ENCODE assay signal across 18 cellular contexts in the genomic region with DNA sequence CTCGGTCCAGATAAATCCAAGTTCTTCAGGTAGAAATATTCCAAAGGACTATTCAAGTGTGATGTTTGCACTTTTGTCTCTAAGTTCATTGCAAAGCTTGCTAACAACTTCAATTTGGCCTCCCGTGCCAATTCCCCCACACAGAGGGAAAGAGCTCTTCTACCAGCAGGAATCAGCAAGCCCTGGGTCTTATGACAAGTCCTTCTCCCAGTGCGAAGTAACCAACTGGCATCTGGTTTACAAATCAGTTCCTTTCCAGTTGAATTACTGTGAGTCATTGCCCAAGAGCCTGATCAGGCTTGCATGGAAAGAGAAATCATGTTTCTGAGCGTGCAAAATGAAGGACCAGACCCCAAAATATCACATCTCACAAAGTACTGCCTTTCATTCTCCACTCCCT.
DNase-seq lines count a peak whose midpoint lies in the region; ATAC-seq and TF ChIP-seq lines count a peak whose summit lies in the region.
"Had no signal": no experiment of that assay in that cellular context is flagged by ENCODE, and none has a peak within 500 bp of the region (broad histone marks: within the 10 kb centered on the region; RNA-seq: fewer than 3 reads in every experiment).

No MANE protein-coding gene starts in this region.

- H3F3A ChIP-seq in GM23248 (ENCODE audit: insufficient read depth) (no peaks in the 10 kb centered on the region), PC-3 (ENCODE audit: low read length, unreplicated experiment) (no peaks in the 10 kb centered on the region)

- no peak overlapping the region for H3K27ac ChIP-seq in GM23248
- H3K27ac ChIP-seq in PC-3 (ENCODE audit: low read length), result no peak overlapping the region
- H3K27ac ChIP-seq in substantia nigra (ENCODE audit: low read depth, low read length, poor library complexity, severe bottlenecking), result no peak overlapping the region

- no peaks in the 10 kb centered on the region for H3K79me2 ChIP-seq in GM23248 (ENCODE audit: insufficient read depth)
- no peaks in the 10 kb centered on the region for H3K79me2 ChIP-seq in PC-3 (ENCODE audit: low read length)

- H3K9me3 ChIP-seq in GM23248 (ENCODE audit: low read depth), result no peaks in the 10 kb centered on the region
- H3K9me3 ChIP-seq in PC-3 (ENCODE audit: low read length), result no peaks in the 10 kb centered on the region
- H3K9me3 ChIP-seq: upper lobe of left lung had no signal

- intact Hi-C loops in PC-3 (cut with micrococcal nuclease), result no loop called here

- no peak overlapping the region for H2AFZ ChIP-seq in GM23248
- no peak overlapping the region for H2AFZ ChIP-seq in PC-3 (ENCODE audit: low read length)

- BruUV-seq in PC-3 (replicated peaks; lab: Mats Ljungman, UMichigan), result no TSS peak

- POLR2A ChIA-PET in PC-3 (lab: Charles Lee; ENCODE audit: unreplicated experiment), result no interaction called here

- no peaks in the 10 kb centered on the region for H3K4me1 ChIP-seq in GM23248 (ENCODE audit: insufficient read depth)
- no peaks in the 10 kb centered on the region for H3K4me1 ChIP-seq in PC-3 (ENCODE audit: insufficient read depth, low read length)
- H3K4me1 ChIP-seq: upper lobe of left lung had no signal

- in situ Hi-C loops in GM23248 (cut with MboI) (no loop called here), G401 (cut with HindIII; ENCODE audit: low sequenced_read_pairs) (no loop called here)

- DNase-seq in GM23248 (peak; percentile 7), PC-3 (peak; percentile 12), epithelial cell of proximal tubule (ENCODE audit: low read depth) (peak; percentile 87), non-pigmented ciliary epithelial cell (ENCODE audit: low read depth) (peak; percentile 13), G401 (ENCODE audit: low spot score) (no peak), substantia nigra (lab: John Stamatoyannopoulos, UW) (no peak), RPMI8226 (no peak)
- DNase-seq: activated CD4-positive, alpha-beta T cell treated with anti-CD3 and anti-CD28 coated beads, Interleukin-2, amount 50 U/mL, for 4 hours; activated naive CD4-positive, alpha-beta T cell treated with Interleukin-2 at 50 U/mL for 16 hours; aorta; COR-L47; KBM-7; NCI-H1092; NK-92 treated with Interleukin-12 subunit alpha and Interleukin-12 subunit beta, amount 100 ng/mL, for 24 hours; right cardiac atrium; stimulated activated naive CD4-positive, alpha-beta T cell treated with Interleukin-2 at 50 U/mL for 16 hours had no signal

- WGBS in GM23248 (ENCODE audit: low coverage in 1 of 2, low lambda C conversion rate in 2 of 2, missing lambda C conversion rate in 2 of 2), 2 experiments, result 14 to 22% methylated on average over 4 of the region's 4 CpGs

- H3K9ac ChIP-seq in GM23248 (no peak overlapping the region), PC-3 (ENCODE audit: low read length) (no peak overlapping the region)

- CTCF ChIA-PET in PC-3 (lab: Charles Lee), result no interaction called here

- no peak overlapping the region for H3K4me2 ChIP-seq in GM23248 (ENCODE audit: unreplicated experiment)
- no peak overlapping the region for H3K4me2 ChIP-seq in PC-3 (ENCODE audit: low read length)

- H3K36me3 ChIP-seq in GM23248 (ENCODE audit: low read depth), result no peaks in the 10 kb centered on the region
- no peaks in the 10 kb centered on the region for H3K36me3 ChIP-seq in PC-3 (ENCODE audit: low read depth, low read length)
- H3K36me3 ChIP-seq: upper lobe of left lung had no signal

- no peaks in the 10 kb centered on the region; the same call in 1 of the 2 replicates for H4K20me1 ChIP-seq in GM23248 (ENCODE audit: insufficient read depth)
- no peaks in the 10 kb centered on the region for H4K20me1 ChIP-seq in PC-3 (ENCODE audit: low read length)

- H3K9me2 ChIP-seq in GM23248 (ENCODE audit: insufficient read depth) (no peaks in the 10 kb centered on the region), PC-3 (replicated peaks; ENCODE audit: low read length) (no peaks in the 10 kb centered on the region)

- H3K27me3 ChIP-seq in GM23248 (replicated peaks; ENCODE audit: insufficient read depth) (peaks cover 14% of the 10 kb centered on the region), PC-3 (ENCODE audit: low read length) (peaks cover 16% of the 10 kb centered on the region)
- H3K27me3 ChIP-seq: upper lobe of left lung had no signal

- TF ChIP-seq CTCF in PC-3 (conservative IDR thresholded peaks at IDR 0.05; ENCODE audit: low read depth, low read length) (no peak), epithelial cell of proximal tubule (conservative IDR thresholded peaks at IDR 0.05; ENCODE audit: low read depth, low read length) (no peak)

- ATAC-seq in PC-3, result no peak
- ATAC-seq: right cardiac atrium, Right ventricle myocardium inferior had no signal

- H3K4me3 ChIP-seq in GM23248, result no peak overlapping the region
- no peak overlapping the region for H3K4me3 ChIP-seq in PC-3 (ENCODE audit: low read length)
- H3K4me3 ChIP-seq in epithelial cell of proximal tubule (ENCODE audit: low read depth, low read length), result no peak overlapping the region
- H3K4me3 ChIP-seq: upper lobe of left lung had no signal

Comparison
In these comparisons a context has a peak if more than half of its experiments do, and no peak if none do; other contexts are left out.
1. DNase-seq: peak in GM23248 (single experiment), PC-3 (single experiment), epithelial cell of proximal tubule (single experiment) and non-pigmented ciliary epithelial cell (single experiment); none in G401 (single experiment), substantia nigra (0 of 49) and RPMI8226 (single experiment).